In genomic region chr18:79567481-79568147, GRCh38 we compare ENCODE assay signal across 11 cellular contexts.
DNase-seq lines count a peak whose midpoint lies in the region; ATAC-seq, FAIRE-seq and TF ChIP-seq lines count a peak whose summit lies in the region.
"Had no signal": no experiment of that assay in that cellular context is flagged by ENCODE, and none has a peak within 500 bp of the region (broad histone marks: within the 10 kb centered on the region; RNA-seq: fewer than 3 reads in every experiment).

No MANE protein-coding gene starts in this region.

- WGBS in body of pancreas, 2 donors: 38 to 43% methylated on average over 19 to 28 of the region's 28 CpGs
- no CpG with 5 or more reads among the region's 28 CpGs for WGBS in iPS DF 6.9 (ENCODE audit: insufficient coverage, insufficient read length)
- WGBS in smooth muscle cell (ENCODE audit: low lambda C conversion rate): 25% methylated on average over 28 of the region's 28 CpGs

- H3K79me2 ChIP-seq in smooth muscle cell (ENCODE audit: low read depth): no peaks in the 10 kb centered on the region

- peaks cover 7% of the 10 kb centered on the region for H3F3A ChIP-seq in smooth muscle cell (ENCODE audit: low read depth)

- peak; percentile 38 for ATAC-seq in body of pancreas
- ATAC-seq in HG03196 (IDR thresholded peaks at IDR 0.05; ENCODE audit: unreplicated experiment): no peak
- no peak for ATAC-seq in HG02840 (IDR thresholded peaks at IDR 0.05; ENCODE audit: low FRiP score, unreplicated experiment)

- no peak for TF ChIP-seq POLR2A in body of pancreas (IDR thresholded peaks at IDR 0.05)

- peaks cover 0 to under 1% (median 0%) of the 10 kb centered on the region in 3 donors for H3K9me3 ChIP-seq in body of pancreas
- H3K9me3 ChIP-seq in iPS DF 6.9 (ENCODE audit: control insufficient read depth, insufficient read depth, low read length): no peaks in the 10 kb centered on the region
- H3K9me3 ChIP-seq in smooth muscle cell (replicated peaks; ENCODE audit: low read depth): no peaks in the 10 kb centered on the region

- no peaks in the 10 kb centered on the region for H4K20me1 ChIP-seq in smooth muscle cell (ENCODE audit: low read depth)

- H3K27ac ChIP-seq in body of pancreas: no peak overlapping the region
- H3K27ac ChIP-seq in iPS DF 6.9 (ENCODE audit: low read length): no peak overlapping the region
- peak overlapping the region; percentile 95 for H3K27ac ChIP-seq in smooth muscle cell (ENCODE audit: low read depth)

- H3K27me3 ChIP-seq in body of pancreas (peaks cover 0 to 5% of the 10 kb centered on the region in 2 donors), iPS DF 6.9 (ENCODE audit: control insufficient read depth, insufficient read depth, low read length) (no peaks in the 10 kb centered on the region), smooth muscle cell (ENCODE audit: low read depth) (no peaks in the 10 kb centered on the region)

- intact Hi-C loops in body of pancreas (cut with DNase I): no loop called here

- peak; percentile 86 for FAIRE-seq in HTR-8/SVneo (lab: Jason Lieb, UNC)
- FAIRE-seq: islet of Langerhans had no signal

- DNase-seq in HTR-8/SVneo (ENCODE audit: insufficient read length, low spot score) (peak; percentile 73), body of pancreas (peak in 2 of 4 donors; percentile 17 to 32), iPS DF 6.9 (ENCODE audit: low read depth, low spot score) (peak; percentile 45), smooth muscle cell (lab: John Stamatoyannopoulos, UW; ENCODE audit: unreplicated experiment) (peak; percentile 39), T-helper 1 cell (no peak), NCI-H146 (lab: John Stamatoyannopoulos, UW) (no peak)
- DNase-seq: activated CD4-positive, alpha-beta T cell treated with anti-CD3 and anti-CD28 coated beads for 4 hours; substantia nigra had no signal

- peak overlapping the region; percentile 77 for H2AFZ ChIP-seq in smooth muscle cell (ENCODE audit: low read depth)

- H3K4me2 ChIP-seq in smooth muscle cell: peak overlapping the region; percentile 57

- H3K4me3 ChIP-seq in body of pancreas (no peak overlapping the region), iPS DF 6.9 (ENCODE audit: low read length) (no peak overlapping the region), smooth muscle cell (no peak overlapping the region)

- TF ChIP-seq CTCF in body of pancreas (IDR thresholded peaks at IDR 0.05) (no peak), smooth muscle cell (IDR thresholded peaks at IDR 0.05; ENCODE audit: borderline replicate concordance, insufficient read depth, poor library complexity, severe bottlenecking) (no peak)

- H3K36me3 ChIP-seq in body of pancreas (replicated peaks in 1 of 2; ENCODE audit: insufficient read depth in 1 of 2, low read depth in 2 of 2) (no peaks in the 10 kb centered on the region), iPS DF 6.9 (ENCODE audit: control insufficient read depth, insufficient read depth, low read length) (no peaks in the 10 kb centered on the region), smooth muscle cell (ENCODE audit: low read depth) (no peaks in the 10 kb centered on the region)

- H3K9ac ChIP-seq in smooth muscle cell (ENCODE audit: low read depth): peak overlapping the region; percentile 80

- no peaks in the 10 kb centered on the region for H3K4me1 ChIP-seq in body of pancreas
- H3K4me1 ChIP-seq in iPS DF 6.9 (ENCODE audit: control insufficient read depth, insufficient read depth, low read length): peaks cover 1% of the 10 kb centered on the region; the same call in 1 of the 2 replicates
- peaks cover 23% of the 10 kb centered on the region for H3K4me1 ChIP-seq in smooth muscle cell (ENCODE audit: low read depth)

Comparison
In these comparisons a context has a peak if more than half of its experiments do, and no peak if none do; other contexts are left out.
1. DNase-seq: peak in HTR-8/SVneo (single experiment), iPS DF 6.9 (single experiment) and smooth muscle cell (single experiment); none in T-helper 1 cell (0 of 5) and NCI-H146 (single experiment).